In the genomic region with DNA sequence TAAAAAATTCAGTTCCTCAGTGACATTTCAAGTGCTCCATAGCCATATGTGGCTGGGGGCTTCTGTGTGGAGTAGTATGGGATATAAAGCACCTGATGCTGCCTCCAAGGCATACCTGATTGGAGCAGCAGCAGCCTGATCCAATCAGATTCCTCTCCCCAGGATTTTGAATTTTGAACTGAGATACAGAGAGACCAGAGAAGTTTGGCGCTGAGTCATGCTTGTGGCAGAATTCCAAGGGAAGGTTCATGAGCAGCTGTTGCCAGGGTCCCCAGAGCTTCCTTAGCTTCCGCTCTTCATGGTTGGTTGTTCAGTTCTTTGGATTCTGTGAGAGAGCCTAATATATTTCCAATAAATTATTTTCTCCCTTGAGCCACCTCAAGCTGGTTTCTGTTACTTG, we compare ENCODE assay signal across 10 cellular contexts. TPM values are rescaled to one million over a fixed set of nuclear protein-coding genes. Genes with fewer than 3 reads are reported as not detected.
DNase-seq lines count a peak whose midpoint lies in the region; ATAC-seq, FAIRE-seq and TF ChIP-seq lines count a peak whose summit lies in the region.
"Had no signal": no experiment of that assay in that cellular context is flagged by ENCODE, and none has a peak within 500 bp of the region (broad histone marks: within the 10 kb centered on the region; RNA-seq: fewer than 3 reads in every experiment).

No MANE protein-coding gene starts in this region.

- intact Hi-C loops in esophagus squamous epithelium (cut with DNase I) = no loop called here

- TF ChIP-seq EP300 in A549 (IDR thresholded peaks at IDR 0.05) = no peak

- no peak for TF ChIP-seq RAD21 in A549 (conservative IDR thresholded peaks at IDR 0.05 in 1 of 2, IDR thresholded peaks at IDR 0.05 in 1 of 2)

- CTCF ChIA-PET in A549 (lab: Yijun Ruan, JAX) = interaction anchor here (1.1 kb wide), 1 partner anchor 21 kb away, joined by 3 read pairs; no protein-coding TSS in a partner anchor

- no peaks in the 10 kb centered on the region for H3K9me3 ChIP-seq in A549
- H3K9me3 ChIP-seq in esophagus squamous epithelium = no peaks in the 10 kb centered on the region
- H3K9me3 ChIP-seq: esophagus muscularis mucosa had no signal

- H3K4me1 ChIP-seq in A549 (0 out of 3 replicates have a peak, but pooled peaks cover 4% of the 10 kb centered on the region), esophagus squamous epithelium (no peaks in the 10 kb centered on the region)

- TF ChIP-seq POLR2A in A549 (IDR thresholded peaks at IDR 0.05; ENCODE audit: low read length) = no peak
- no peak for TF ChIP-seq POLR2A in esophagus squamous epithelium (IDR thresholded peaks at IDR 0.05)

- H3K27ac ChIP-seq in A549 = peak overlapping the region in 1 of 2 experiments; percentile 33; a peak in 1 of 6 replicates
- H3K27ac ChIP-seq in esophagus squamous epithelium = no peak overlapping the region
- H3K27ac ChIP-seq: esophagus muscularis mucosa had no signal

- no peak overlapping the region for H3K4me2 ChIP-seq in A549

- 61% methylated on average over 2 of the region's 2 CpGs for WGBS in A549 (ENCODE audit: missing lambda C conversion rate)
- WGBS in esophagus squamous epithelium, 2 donors = 45 to 65% methylated on average over 2 of the region's 2 CpGs

- H3K4me3 ChIP-seq in A549 (no peak overlapping the region), esophagus squamous epithelium (no peak overlapping the region)
- H3K4me3 ChIP-seq: esophagus muscularis mucosa had no signal

- no peak for FAIRE-seq in A549 (lab: Jason Lieb, UNC)

- TF ChIP-seq CTCF in A549 (IDR thresholded peaks at IDR 0.05) = no peak
- TF ChIP-seq CTCF in esophagus squamous epithelium (IDR thresholded peaks at IDR 0.05) = no peak

- peak; percentile 43 to 63; a peak in 4 of 6 replicates for ATAC-seq in A549

- H3K27me3 ChIP-seq in esophagus squamous epithelium = no peaks in the 10 kb centered on the region
- H3K27me3 ChIP-seq: esophagus muscularis mucosa had no signal

- POLR2A ChIA-PET in A549 (lab: Yijun Ruan, JAX) = no interaction called here

- no peaks in the 10 kb centered on the region for H3K36me3 ChIP-seq in esophagus squamous epithelium
- H3K36me3 ChIP-seq: esophagus muscularis mucosa had no signal

- DNase-seq in A549 (ENCODE audit: low read depth in 1 of 2, low spot score in 1 of 2) = peak in 1 of 2 experiments; percentile 55
- DNase-seq in HT1080 (ENCODE audit: low read depth) = peak; percentile 71
- DNase-seq in amniotic epithelial cell (ENCODE audit: low read depth) = peak; percentile 43
- peak; percentile 23 for DNase-seq in iPS-NIHi11 (ENCODE audit: low spot score)
- DNase-seq in esophagus squamous epithelium (lab: John Stamatoyannopoulos, UW) = no peak
- no peak for DNase-seq in GDM1 (lab: John Stamatoyannopoulos, UW)
- no peak for DNase-seq in activated naive CD4-positive, alpha-beta T cell (lab: John Stamatoyannopoulos, UW)
- DNase-seq in stimulated activated CD4-positive, alpha-beta T cell treated with anti-CD3 and anti-CD28 coated beads, Interleukin-2, amount 100 ng/mL, for 48 hours = no peak
- DNase-seq: CD4-positive, CD25-positive, alpha-beta regulatory T cell had no signal

TF ChIP-seq in A549, 52 proteins besides CTCF, POLR2A, EP300 and RAD21:
- TF ChIP-seq, protein P1, sequence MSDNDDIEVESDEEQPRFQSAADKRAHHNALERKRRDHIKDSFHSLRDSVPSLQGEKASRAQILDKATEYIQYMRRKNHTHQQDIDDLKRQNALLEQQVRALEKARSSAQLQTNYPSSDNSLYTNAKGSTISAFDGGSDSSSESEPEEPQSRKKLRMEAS (IDR thresholded peaks at IDR 0.05) = no peak
- TF ChIP-seq HEYL (CRISPR knock-in tag; IDR thresholded peaks at IDR 0.05) (no peak), MAFK (IDR thresholded peaks at IDR 0.05; ENCODE audit: partially characterized antibody) (peak; percentile 4), PHF8 (IDR thresholded peaks at IDR 0.05; ENCODE audit: borderline replicate concordance, low read depth) (no peak), ESRRA (IDR thresholded peaks at IDR 0.05; ENCODE audit: borderline replicate concordance, low read length) (no peak)
TF ChIP-seq in A549: peak in this region for 1.

RNA-seq across cellular contexts. Expression of a gene that starts 29.0 kb away (rescaled TPM):
- polyA plus RNA-seq in A549 (2011; rRNA removed) = 49.9 and 88.5 TPM in 2 replicates
- 12.9 and 14.0 TPM in 2 replicates for polyA plus RNA-seq in A549 (2012; cell fraction: cytosol; rRNA removed)
- polyA plus RNA-seq in A549 (2012; cell fraction: nucleus; rRNA removed) = 5.4 and 6.2 TPM in 2 replicates
- polyA plus RNA-seq in A549 (2017; fragmentation: RNase III; extraction: RNeasy Plus Mini Kit Qiagen cat#74134 plus additional on column Dnase treatment) = 58.2 to 64.6 TPM (median 58.4 TPM) in 3 replicates
- 8.7 and 9.5 TPM in 2 replicates for polyA minus RNA-seq in A549 (2011; rRNA and poly(A)+ RNA removed)
- total RNA-seq in HT1080 (2014; rRNA removed; shearing (Covaris generic)) = 9.6 and 12.7 TPM in 2 replicates
- polyA plus RNA-seq in HT1080 (2015; cell fraction: cytosol; rRNA removed) = 12.1 and 12.6 TPM in 2 replicates
- 7.8 and 10.1 TPM in 2 replicates for polyA plus RNA-seq in HT1080 (2015; cell fraction: nucleus; rRNA removed)
- 10 to 100 TPM in 2 of 4 donors, 1 to 10 TPM in 2; 5.8 to 13.6 (median 10.3) TPM for total RNA-seq in esophagus squamous epithelium

Comparison
In these comparisons a context has a peak if more than half of its experiments do, and no peak if none do; other contexts are left out.
1. DNase-seq: peak in HT1080 (single experiment), amniotic epithelial cell (single experiment) and iPS-NIHi11 (single experiment); none in esophagus squamous epithelium (single experiment), GDM1 (single experiment), activated naive CD4-positive, alpha-beta T cell (0 of 4) and stimulated activated CD4-positive, alpha-beta T cell treated with anti-CD3 and anti-CD28 coated beads, Interleukin-2, amount 100 ng/mL, for 48 hours (0 of 2).